In genomic region chr3:17905996-17906395, GRCh38 we compare ENCODE assay signal across 2 cellular contexts.
TF ChIP-seq lines count a peak whose summit lies in the region.

No MANE protein-coding gene starts in this region.

TF ChIP-seq in SK-N-SH, 30 proteins besides CTCF, POLR2A, EP300 and RAD21 (continued from another document):
- TF ChIP-seq REST (IDR thresholded peaks at IDR 0.05; ENCODE audit: low read depth, low read length) = no peak
- TF ChIP-seq SIN3A (IDR thresholded peaks at IDR 0.05; ENCODE audit: borderline replicate concordance, low read depth, low read length) = no peak
- no peak for TF ChIP-seq NRF1 (IDR thresholded peaks at IDR 0.05; ENCODE audit: low read depth, low read length)
- TF ChIP-seq ELF1 (IDR thresholded peaks at IDR 0.05) = no peak
- no peak for TF ChIP-seq MAX (IDR thresholded peaks at IDR 0.05; ENCODE audit: low read depth)
- TF ChIP-seq POLR2AphosphoS5 (IDR thresholded peaks at IDR 0.05; ENCODE audit: low read depth, low read length) = no peak
- TF ChIP-seq EZH2phosphoT487 (IDR thresholded peaks at IDR 0.05; ENCODE audit: borderline replicate concordance, low read depth) = no peak
- no peak for TF ChIP-seq TCF12 (IDR thresholded peaks at IDR 0.05)
- TF ChIP-seq TAF1 (IDR thresholded peaks at IDR 0.05; ENCODE audit: borderline replicate concordance, low read depth, low read length) = no peak
- no peak for TF ChIP-seq FOXJ3 (CRISPR knock-in tag; IDR thresholded peaks at IDR 0.05)
TF ChIP-seq in SK-N-SH: peak in this region for 0.

TF ChIP-seq in SK-N-SH treated with all-trans-retinoic acid at 6 μM for 48 hours, 23 proteins besides CTCF, POLR2A, EP300 and RAD21 (continued from another document):
- TF ChIP-seq PATZ1 (CRISPR knock-in tag; IDR thresholded peaks at IDR 0.05; ENCODE audit: borderline replicate concordance) = no peak
- no peak for TF ChIP-seq TOX (CRISPR knock-in tag; IDR thresholded peaks at IDR 0.05; ENCODE audit: borderline replicate concordance)
- TF ChIP-seq PPARA (CRISPR knock-in tag; IDR thresholded peaks at IDR 0.05; ENCODE audit: borderline replicate concordance) = no peak
- no peak for TF ChIP-seq ISL1 (CRISPR knock-in tag; IDR thresholded peaks at IDR 0.05)
- no peak for TF ChIP-seq GLIS3 (CRISPR knock-in tag; IDR thresholded peaks at IDR 0.05)
- TF ChIP-seq ARNTL (CRISPR knock-in tag; IDR thresholded peaks at IDR 0.05; ENCODE audit: borderline replicate concordance, low read depth) = no peak
- no peak for TF ChIP-seq BACH2 (CRISPR knock-in tag; IDR thresholded peaks at IDR 0.05; ENCODE audit: borderline replicate concordance)
- no peak for TF ChIP-seq POU6F1 (CRISPR knock-in tag; IDR thresholded peaks at IDR 0.05; ENCODE audit: borderline replicate concordance, low read depth)
- TF ChIP-seq RARB (CRISPR knock-in tag; IDR thresholded peaks at IDR 0.05) = no peak
- no peak for TF ChIP-seq ZFP30 (CRISPR knock-in tag; IDR thresholded peaks at IDR 0.05)
- no peak for TF ChIP-seq OSR1 (CRISPR knock-in tag; IDR thresholded peaks at IDR 0.05)
- no peak for TF ChIP-seq SNAI2 (CRISPR knock-in tag; IDR thresholded peaks at IDR 0.05)
- TF ChIP-seq ZNF565 (CRISPR knock-in tag; conservative IDR thresholded peaks at IDR 0.05; ENCODE audit: low read depth) = no peak
- no peak for TF ChIP-seq TSHZ2 (CRISPR knock-in tag; IDR thresholded peaks at IDR 0.05)
TF ChIP-seq in SK-N-SH treated with all-trans-retinoic acid at 6 μM for 48 hours: peak in this region for 0.
